ENCODE assay signal across 8 cellular contexts in genomic region chr10:12194752-12195271, GRCh38. TPM values are rescaled to one million over a fixed set of nuclear protein-coding genes. Genes with fewer than 3 reads are reported as not detected.
DNase-seq lines count a peak whose midpoint lies in the region; ATAC-seq and TF ChIP-seq lines count a peak whose summit lies in the region.

No MANE protein-coding gene starts in this region.

- peaks cover 37% of the 10 kb centered on the region for H3K36me3 Mint-ChIP-seq in activated B cell treated with CpG ODN at 0.5 μM for 24 hours (ENCODE audit: low read depth)
- peaks cover 54% of the 10 kb centered on the region for H3K36me3 Mint-ChIP-seq in stimulated activated naive CD8-positive, alpha-beta T cell treated with anti-CD3 and anti-CD28 coated beads, Interleukin-15, Interleukin-2, amounts not matched to agents 100 ng/mL and 50 ng/mL, for 24 hours (ENCODE audit: low read depth)

- H3K4me1 Mint-ChIP-seq in activated B cell treated with CpG ODN at 0.5 μM for 24 hours = peaks cover 49% of the 10 kb centered on the region
- peaks cover 73% of the 10 kb centered on the region for H3K4me1 Mint-ChIP-seq in stimulated activated naive CD8-positive, alpha-beta T cell treated with anti-CD3 and anti-CD28 coated beads, Interleukin-15, Interleukin-2, amounts not matched to agents 100 ng/mL and 50 ng/mL, for 24 hours (ENCODE audit: low read depth)

- peak overlapping the region; percentile 99 for H3K27ac Mint-ChIP-seq in activated B cell treated with CpG ODN at 0.5 μM for 24 hours
- H3K27ac Mint-ChIP-seq in stimulated activated naive CD8-positive, alpha-beta T cell treated with anti-CD3 and anti-CD28 coated beads, Interleukin-15, Interleukin-2, amounts not matched to agents 100 ng/mL and 50 ng/mL, for 24 hours = peak overlapping the region; percentile 98

- H3K4me3 Mint-ChIP-seq in activated B cell treated with CpG ODN at 0.5 μM for 24 hours = peak overlapping the region; percentile 93
- peak overlapping the region; percentile 97 for H3K4me3 Mint-ChIP-seq in stimulated activated naive CD8-positive, alpha-beta T cell treated with anti-CD3 and anti-CD28 coated beads, Interleukin-15, Interleukin-2, amounts not matched to agents 100 ng/mL and 50 ng/mL, for 24 hours

- H3K27ac ChIP-seq in ectodermal cell (ENCODE audit: insufficient read depth, low read depth, low read length, poor library complexity, severe bottlenecking) = no peak overlapping the region

- no peaks in the 10 kb centered on the region for H3K27me3 Mint-ChIP-seq in activated B cell treated with CpG ODN at 0.5 μM for 24 hours
- no peaks in the 10 kb centered on the region for H3K27me3 Mint-ChIP-seq in stimulated activated naive CD8-positive, alpha-beta T cell treated with anti-CD3 and anti-CD28 coated beads, Interleukin-15, Interleukin-2, amounts not matched to agents 100 ng/mL and 50 ng/mL, for 24 hours

- no peaks in the 10 kb centered on the region for H3K9me3 ChIP-seq in ectodermal cell (ENCODE audit: control insufficient read depth, low read length)

- peaks cover 17% of the 10 kb centered on the region for H3K4me1 ChIP-seq in ectodermal cell (ENCODE audit: control insufficient read depth, insufficient read depth, low read length)

- TF ChIP-seq CTCF in activated B cell treated with CpG ODN at 0.5 μM for 24 hours (IDR thresholded peaks at IDR 0.05) = no peak

- peaks cover 10% of the 10 kb centered on the region for H3K36me3 ChIP-seq in ectodermal cell (ENCODE audit: control insufficient read depth, insufficient read depth, low read length)

- POLR2A ChIA-PET in activated B cell treated with CpG ODN at 0.5 μM for 24 hours (lab: Charles Lee) = interaction anchor here (0.7 to 2.0 kb wide), 4 partner anchors 50 to 205 kb away, joined by 5 to 23 read pairs (median 10); partner anchors contain the start of gene UPF2

- intact Hi-C loops in activated B cell treated with CpG ODN at 0.5 μM for 24 hours (cut with micrococcal nuclease) = loop anchor here (1.0 to 10.0 kb wide), 10 partner anchors 14 to 1030 kb away; partner anchors contain the start of genes CAMK1D, SEC61A2 and UPF2

- H3K27me3 ChIP-seq in ectodermal cell (ENCODE audit: control insufficient read depth, insufficient read depth, low read length, poor library complexity, severe bottlenecking) = no peaks in the 10 kb centered on the region

- CTCF ChIA-PET in activated B cell treated with CpG ODN at 0.5 μM for 24 hours (lab: Charles Lee) = interaction anchor here (0.5 to 2.7 kb wide), 4 partner anchors 18 to 905 kb away, joined by 3 to 18 read pairs (median 4); partner anchors contain the start of gene OPTN

- DNase-seq in NCI-H82 (lab: John Stamatoyannopoulos, UW) (peak; percentile 40), NCI-H82 treated with DMSO at 0.1 percent for 48 hours (lab: John Stamatoyannopoulos, UW; ENCODE audit: unreplicated experiment) (no peak), activated B cell treated with CpG ODN at 0.5 μM for 24 hours (no peak), medulla oblongata (ENCODE audit: extremely low spot score) (peak; percentile 28)

- H3K9me3 Mint-ChIP-seq in activated B cell treated with CpG ODN at 0.5 μM for 24 hours = no peaks in the 10 kb centered on the region
- no peaks in the 10 kb centered on the region for H3K9me3 Mint-ChIP-seq in stimulated activated naive CD8-positive, alpha-beta T cell treated with anti-CD3 and anti-CD28 coated beads, Interleukin-15, Interleukin-2, amounts not matched to agents 100 ng/mL and 50 ng/mL, for 24 hours

- 6% methylated on average over 27 of the region's 27 CpGs for WGBS in ectodermal cell, 2 experiments

- ATAC-seq in activated B cell treated with CpG ODN at 0.5 μM for 24 hours (ENCODE audit: low read depth) (no peak), GM21737 (IDR thresholded peaks at IDR 0.05; ENCODE audit: unreplicated experiment) (no peak), HG02642 (IDR thresholded peaks at IDR 0.05; ENCODE audit: poor library complexity, unreplicated experiment) (no peak)

- peak overlapping the region; percentile 88 for H3K4me3 ChIP-seq in ectodermal cell (ENCODE audit: insufficient read depth, low read depth, low read length)

RNA-seq across cellular contexts. Expression of gene NUDT5, which starts 0.9 kb away (rescaled TPM):
- 53.2 and 57.3 TPM in 2 replicates for total RNA-seq in activated B cell treated with CpG ODN at 0.5 μM for 24 hours
- 120 TPM for polyA plus RNA-seq in ectodermal cell (2013, experiment 1 of 4)
- 123 TPM for polyA plus RNA-seq in ectodermal cell (2013, experiment 2 of 4)
- 87.6 TPM for polyA plus RNA-seq in ectodermal cell (2013, experiment 3 of 4)
- polyA plus RNA-seq in ectodermal cell (2013, experiment 4 of 4) = 99.6 TPM

RNA-seq across cellular contexts. Expression of gene CDC123, which starts 1.2 kb away (rescaled TPM):
- total RNA-seq in activated B cell treated with CpG ODN at 0.5 μM for 24 hours = 81.1 and 84.6 TPM in 2 replicates
- polyA plus RNA-seq in ectodermal cell (2013, experiment 1 of 4) = 128 TPM
- 128 TPM for polyA plus RNA-seq in ectodermal cell (2013, experiment 2 of 4)
- 113 TPM for polyA plus RNA-seq in ectodermal cell (2013, experiment 3 of 4)
- 130 TPM for polyA plus RNA-seq in ectodermal cell (2013, experiment 4 of 4)

Comparison
In these comparisons a context has a peak if more than half of its experiments do, and no peak if none do; other contexts are left out.
1. DNase-seq: peak in NCI-H82 (single experiment) and medulla oblongata (single experiment); none in NCI-H82 treated with DMSO at 0.1 percent for 48 hours (single experiment) and activated B cell treated with CpG ODN at 0.5 μM for 24 hours (single experiment).